ENCODE assay signal across 24 cellular contexts in genomic region chr1:161054232-161054631, GRCh38. TPM values are rescaled to one million over a fixed set of nuclear protein-coding genes. Genes with fewer than 3 reads are reported as not detected.
DNase-seq lines count a peak whose midpoint lies in the region; ATAC-seq, FAIRE-seq and TF ChIP-seq lines count a peak whose summit lies in the region.
"Had no signal": no experiment of that assay in that cellular context is flagged by ENCODE, and none has a peak within 500 bp of the region (broad histone marks: within the 10 kb centered on the region; RNA-seq: fewer than 3 reads in every experiment).

No MANE protein-coding gene starts in this region.

- WGBS in H1 (ENCODE audit: extremely low coverage in 1 of 2, insufficient coverage in 1 of 2, insufficient read length in 1 of 2, insufficient replicate concordance in 2 of 2, low coverage in 1 of 2, low lambda C conversion rate in 2 of 2, missing lambda C conversion rate in 1 of 2), 2 experiments: 87% methylated on average over 4 of the region's 4 CpGs; no CpG with 5 or more reads in 1 of the 2 experiments

- H2BK120ac ChIP-seq in H1 (replicated peaks; ENCODE audit: low read depth, low read length): no peak overlapping the region

- H4K91ac ChIP-seq in H1 (replicated peaks; ENCODE audit: insufficient read length, low read length): no peak overlapping the region

- H2BK12ac ChIP-seq in H1 (ENCODE audit: low read depth, low read length): no peak overlapping the region

- TF ChIP-seq CTCF in GM23338 (conservative IDR thresholded peaks at IDR 0.05; ENCODE audit: low read depth in 2 of 2) (no peak), H1 (IDR thresholded peaks at IDR 0.05; ENCODE audit: control extremely low read depth in 1 of 3, insufficient read depth in 1 of 3, low read depth in 1 of 3, low read length in 3 of 3) (no peak), neutrophil (IDR thresholded peaks at IDR 0.05) (no peak)

- TF ChIP-seq POLR2A in H1 (IDR thresholded peaks at IDR 0.05; ENCODE audit: control extremely low read depth in 1 of 2, low read depth in 2 of 2, low read length in 2 of 2): no peak

- FAIRE-seq in H1 (lab: Jason Lieb, UNC): no peak
- FAIRE-seq: G401.6, RCC 7860 had no signal

- H3K56ac ChIP-seq in H1 (replicated peaks; ENCODE audit: insufficient read length, low read depth, low read length): no peak overlapping the region

- H3K4ac ChIP-seq in H1 (replicated peaks; ENCODE audit: insufficient read length, low read depth, low read length): no peak overlapping the region

- peaks cover 0 to 1% of the 10 kb centered on the region in 2 donors for H3K27me3 Mint-ChIP-seq in CD8-positive, alpha-beta memory T cell
- peaks cover 18% of the 10 kb centered on the region for H3K27me3 Mint-ChIP-seq in GM23338 (ENCODE audit: insufficient read depth, low read depth, poor library complexity)

- H4K20me1 ChIP-seq in GM23338 (replicated peaks; ENCODE audit: insufficient read depth) (no peaks in the 10 kb centered on the region), H1 (replicated peaks in 1 of 2; ENCODE audit: control insufficient read depth in 1 of 2, insufficient read depth in 2 of 2, low read length in 2 of 2) (no peaks in the 10 kb centered on the region)

- no peak for TF ChIP-seq EP300 in H1 (IDR thresholded peaks at IDR 0.05; ENCODE audit: borderline replicate concordance in 1 of 2, low read depth in 2 of 2, low read length in 2 of 2)

- no peak overlapping the region for H2BK5ac ChIP-seq in H1 (ENCODE audit: low read depth, low read length)

- no peaks in the 10 kb centered on the region; the same call in 1 of the 2 replicates for H3K9me2 ChIP-seq in GM23338 (ENCODE audit: insufficient read depth)

- H3K18ac ChIP-seq in H1 (ENCODE audit: extremely low read depth, low read length): no peak overlapping the region

- in situ Hi-C loops in KBM-7 (cut with MboI; ENCODE audit: low pct_unique_long_range_greater_than_20kb, low sequenced_read_pairs): no loop called here

- CTCF ChIA-PET in CD8-positive, alpha-beta memory T cell (lab: Charles Lee): interaction anchor here (1.0 to 1.2 kb wide), 2 partner anchors 13 to 64 kb away, joined by 3 read pairs; no protein-coding TSS in a partner anchor
- CTCF ChIA-PET in H1 (lab: Charles Lee; ENCODE audit: partially characterized antibody): interaction anchor here (0.6 to 2.5 kb wide), 16 partner anchors 9 to 85 kb away, joined by 3 to 12 read pairs (median 4); partner anchors contain the start of genes ARHGAP30, KLHDC9 and USF1

- no peak overlapping the region for H2AK5ac ChIP-seq in H1 (ENCODE audit: low read depth, low read length)

- H4K5ac ChIP-seq in H1 (ENCODE audit: insufficient read length, low read depth, low read length): no peak overlapping the region

- peaks cover 77% of the 10 kb centered on the region for H3K36me3 ChIP-seq in CD8-positive, alpha-beta memory T cell (ENCODE audit: insufficient read depth, low read length)
- no peaks in the 10 kb centered on the region for H3K36me3 ChIP-seq in GM23338 (ENCODE audit: insufficient read depth)
- H3K36me3 ChIP-seq in H1 (ENCODE audit: control insufficient read depth in 2 of 4, insufficient read depth in 4 of 4, low read length in 3 of 4): no peaks in the 10 kb centered on the region
- H3K36me3 ChIP-seq in neutrophil: peaks cover 99% of the 10 kb centered on the region

- no peaks in the 10 kb centered on the region for H3K9me3 ChIP-seq in CD8-positive, alpha-beta memory T cell (ENCODE audit: low read length)
- H3K9me3 ChIP-seq in H1 (ENCODE audit: insufficient read depth in 2 of 2, low read depth in 1 of 2, low read length in 1 of 2) (no peaks in the 10 kb centered on the region), neutrophil (no peaks in the 10 kb centered on the region)

- no peak overlapping the region for H3K23ac ChIP-seq in H1 (ENCODE audit: insufficient read length)

- H3K79me2 ChIP-seq in GM23338 (replicated peaks; ENCODE audit: insufficient read depth) (no peaks in the 10 kb centered on the region), H1 (ENCODE audit: control insufficient read depth in 1 of 2, insufficient read depth in 2 of 2, low read length in 2 of 2) (no peaks in the 10 kb centered on the region)

- peak overlapping the region in 7 of 8 donors; percentile 14 to 70 (median 46) for H3K27ac Mint-ChIP-seq in CD8-positive, alpha-beta memory T cell
- H3K27ac Mint-ChIP-seq in GM23338: no peak overlapping the region
- H3K27ac Mint-ChIP-seq: H9 had no signal

- no peak overlapping the region for H2AFZ ChIP-seq in GM23338
- H2AFZ ChIP-seq in H1 (ENCODE audit: low read length): peak overlapping the region; percentile 45; the same call in 1 of the 2 replicates

- H3K14ac ChIP-seq in H1 (ENCODE audit: insufficient read length): no peak overlapping the region

- H3K9me3 Mint-ChIP-seq in CD8-positive, alpha-beta memory T cell: no peaks in the 10 kb centered on the region
- H3K9me3 Mint-ChIP-seq in GM23338: peaks cover 8% of the 10 kb centered on the region; the same call in 1 of the 3 replicates
- H3K9me3 Mint-ChIP-seq: H9 had no signal

- no peaks in the 10 kb centered on the region for H3F3A ChIP-seq in GM23338 (replicated peaks; ENCODE audit: low read depth)

- peaks cover 25 to 36% (median 27%) of the 10 kb centered on the region in 3 donors for H3K4me1 Mint-ChIP-seq in CD8-positive, alpha-beta memory T cell
- H3K4me1 Mint-ChIP-seq in GM23338: no peaks in the 10 kb centered on the region
- H3K4me1 Mint-ChIP-seq: H9 had no signal

- peak overlapping the region in 1 of 4 experiments; percentile 4; a peak in 1 of 7 replicates for H3K9ac ChIP-seq in H1 (replicated peaks in 1 of 4; ENCODE audit: extremely low read depth in 1 of 4, low read depth in 3 of 4, low read length in 3 of 4)

- H3K4me3 Mint-ChIP-seq in CD8-positive, alpha-beta memory T cell: no peak overlapping the region
- H3K4me3 Mint-ChIP-seq in GM23338: no peak overlapping the region
- H3K4me3 Mint-ChIP-seq: H9 had no signal

- H4K8ac ChIP-seq in H1 (ENCODE audit: extremely low read depth, insufficient read depth, low read length): peak overlapping the region; percentile 71; the same call in 1 of the 2 replicates

- no peak overlapping the region for H2BK20ac ChIP-seq in H1 (ENCODE audit: low read length)

- no peak overlapping the region for H3K4me2 ChIP-seq in GM23338
- H3K4me2 ChIP-seq in H1 (ENCODE audit: insufficient read depth in 1 of 2, low read depth in 2 of 2, low read length in 2 of 2): no peak overlapping the region

- peak; percentile 39 for ATAC-seq in GM23338
- ATAC-seq: Right ventricle myocardium inferior had no signal

- 0 out of 2 replicates have a peak overlapping the region, but pooled peaks have one; percentile 5 for H2BK15ac ChIP-seq in H1 (ENCODE audit: low read length)

- H3K79me1 ChIP-seq in H1 (ENCODE audit: low read depth, low read length): no peaks in the 10 kb centered on the region

- no peaks in the 10 kb centered on the region; the same call in 1 of the 2 replicates for H3K23me2 ChIP-seq in H1 (ENCODE audit: low read depth, low read length)

- TF ChIP-seq RAD21 in H1 (IDR thresholded peaks at IDR 0.05 in 1 of 2, conservative IDR thresholded peaks at IDR 0.05 in 1 of 2; ENCODE audit: low read depth in 2 of 2, low read length in 2 of 2): no peak

- H3K4me3 ChIP-seq in CD8-positive, alpha-beta memory T cell (ENCODE audit: low read length): no peak overlapping the region
- H3K4me3 ChIP-seq in GM23338 (no peak overlapping the region), H1 (ENCODE audit: extremely low read depth in 1 of 4, insufficient read depth in 2 of 4, low read depth in 3 of 4, low read length in 4 of 4) (no peak overlapping the region), neutrophil (ENCODE audit: low read depth in 1 of 2, low read length in 1 of 2) (no peak overlapping the region)

- POLR2A ChIA-PET in CD8-positive, alpha-beta memory T cell (lab: Charles Lee): interaction anchor here (1.0 kb wide), 2 partner anchors 7 to 9 kb away, joined by 3 to 7 read pairs; partner anchors contain the start of gene USF1
- POLR2A ChIA-PET in H1 (lab: Charles Lee; ENCODE audit: partially characterized antibody): interaction anchor here (1.0 to 2.9 kb wide), 2 partner anchors 9 to 34 kb away, joined by 3 to 21 read pairs; partner anchors contain the start of gene USF1

- peaks cover 18 to 82% (median 23%) of the 10 kb centered on the region in 3 donors for H3K36me3 Mint-ChIP-seq in CD8-positive, alpha-beta memory T cell
- H3K36me3 Mint-ChIP-seq in GM23338 (ENCODE audit: low read depth): no peaks in the 10 kb centered on the region

- H3K27ac ChIP-seq in CD8-positive, alpha-beta memory T cell (ENCODE audit: low read depth, low read length): no peak overlapping the region
- H3K27ac ChIP-seq in GM23338 (ENCODE audit: low read depth) (no peak overlapping the region), H1 (ENCODE audit: low read depth, low read length) (no peak overlapping the region), neutrophil (peak overlapping the region; percentile 39)
- H3K27ac ChIP-seq: C4-2B, HL-60 had no signal

- H3K27me3 ChIP-seq in CD8-positive, alpha-beta memory T cell (ENCODE audit: insufficient read depth, low read length, poor library complexity, severe bottlenecking): no peaks in the 10 kb centered on the region
- H3K27me3 ChIP-seq in GM23338 (ENCODE audit: insufficient read depth): no peaks in the 10 kb centered on the region
- H3K27me3 ChIP-seq in H1 (replicated peaks in 1 of 4; ENCODE audit: control insufficient read depth in 3 of 4, extremely low read depth in 1 of 4, insufficient read depth in 3 of 4, low read length in 3 of 4): no peaks in the 10 kb centered on the region
- H3K27me3 ChIP-seq in neutrophil: no peaks in the 10 kb centered on the region

- H3K4me1 ChIP-seq in CD8-positive, alpha-beta memory T cell (ENCODE audit: insufficient read depth, low read length): peaks cover 13% of the 10 kb centered on the region
- H3K4me1 ChIP-seq in GM23338 (ENCODE audit: insufficient read depth): no peaks in the 10 kb centered on the region
- H3K4me1 ChIP-seq in H1 (replicated peaks in 1 of 4; ENCODE audit: control insufficient read depth in 3 of 4, insufficient read depth in 4 of 4, low read length in 3 of 4): no peaks in the 10 kb centered on the region
- H3K4me1 ChIP-seq in neutrophil (ENCODE audit: control insufficient read depth in 1 of 2, insufficient read depth in 1 of 2, low read depth in 1 of 2, low read length in 1 of 2): peaks cover 0 to 6% of the 10 kb centered on the region in 2 experiments

- no peak for DNase-seq in CD8-positive, alpha-beta memory T cell
- DNase-seq in GM23338 (ENCODE audit: low spot score) (no peak), H1 (ENCODE audit: low read depth in 1 of 2, low spot score in 2 of 2) (no peak), NCI-H1105 treated with DMSO at 0.1 percent for 48 hours (lab: John Stamatoyannopoulos, UW) (no peak), KBM-7 (no peak)
- no peak for DNase-seq in effector CD8-positive, alpha-beta T cell (lab: John Stamatoyannopoulos, UW)
- DNase-seq: ACHN; DMS 273 treated with DMSO at 0.1 percent for 48 hours; DND-41; H9; IMR-90; Karpas-422; NCI-H1436; NCI-H2029; NCI-H446 treated with DMSO at 0.1 percent for 48 hours; NK-92 treated with Interleukin-12 subunit alpha and Interleukin-12 subunit beta, amount 100 ng/mL, for 24 hours had no signal

RNA-seq across cellular contexts. Expression of gene USF1, which starts 8.5 kb away (rescaled TPM):
- total RNA-seq in CD8-positive, alpha-beta memory T cell: 10 to 100 TPM; 63.3 to 67.7 TPM
- 6.7 TPM for polyA plus RNA-seq in CD8-positive, alpha-beta memory T cell
- 71.7 and 74.8 TPM in 2 replicates for total RNA-seq in GM23338 (2014; rRNA removed; shearing (Covaris generic))
- polyA plus RNA-seq in GM23338 (2016; fragmentation: Nextera tagmentation; extraction: Ambion mirVana) (23.6 and 23.8 TPM in 2 replicates), H1 (2011; rRNA removed) (45.7 and 50.3 TPM in 2 replicates)
- total RNA-seq in H1 (2021; fragmentation: NEBNext Ultra II Directional; extraction: Animal tissue kit (Norgen Biotek cat#: 25700)): 68.9 and 74.6 TPM in 2 replicates
- 44.0 TPM for polyA plus RNA-seq in H1 (2011; cell fraction: cytosol; rRNA removed)
- 137 TPM for polyA plus RNA-seq in H1 (2011; cell fraction: nucleus; rRNA removed)
- polyA plus RNA-seq in H1 (2012, experiment 1 of 2): 48.6 to 69.9 TPM (median 68.1 TPM) in 4 replicates
- 51.8 TPM for polyA plus RNA-seq in H1 (2012, experiment 2 of 2)
- polyA plus RNA-seq in H1 (2013, experiment 1 of 2): 31.1 TPM
- polyA plus RNA-seq in H1 (2013, experiment 2 of 2): 31.4 TPM
- 133 and 196 TPM in 2 replicates for polyA minus RNA-seq in H1 (2011; rRNA and poly(A)+ RNA removed)
- polyA minus RNA-seq in H1 (2011; cell fraction: cytosol; rRNA and poly(A)+ RNA removed): 47.3 TPM
- 38.2 TPM for polyA minus RNA-seq in H1 (2011; cell fraction: nucleus; rRNA and poly(A)+ RNA removed)

RNA-seq across cellular contexts. Expression of gene ARHGAP30, which starts 15.5 kb away (rescaled TPM):
- 100 to 1,000 TPM; 147 to 149 TPM for total RNA-seq in CD8-positive, alpha-beta memory T cell
- 213 TPM for polyA plus RNA-seq in CD8-positive, alpha-beta memory T cell
- 0.19 TPM in 1 of 2 replicates, not detected in the other for total RNA-seq in GM23338 (2014; rRNA removed; shearing (Covaris generic))
- polyA plus RNA-seq in GM23338 (2016; fragmentation: Nextera tagmentation; extraction: Ambion mirVana) (0.45 and 1.0 TPM in 2 replicates), H1 (2011; rRNA removed) (0.27 and 0.50 TPM in 2 replicates)
- total RNA-seq in H1 (2021; fragmentation: NEBNext Ultra II Directional; extraction: Animal tissue kit (Norgen Biotek cat#: 25700)): 0.39 and 0.40 TPM in 2 replicates
- polyA plus RNA-seq in H1 (2011; cell fraction: cytosol; rRNA removed): 0.66 TPM
- polyA plus RNA-seq in H1 (2011; cell fraction: nucleus; rRNA removed): 0.57 TPM
- 0.42 to 0.74 TPM (median 0.62 TPM) in 4 replicates for polyA plus RNA-seq in H1 (2012, experiment 1 of 2)
- polyA plus RNA-seq in H1 (2012, experiment 2 of 2): 0.13 TPM
- 0.08 TPM for polyA plus RNA-seq in H1 (2013, experiment 1 of 2)
- polyA plus RNA-seq in H1 (2013, experiment 2 of 2): 0.09 TPM
- polyA minus RNA-seq in H1 (2011; rRNA and poly(A)+ RNA removed): 0.44 and 0.49 TPM in 2 replicates
- not detected for polyA minus RNA-seq in H1 (2011; cell fraction: cytosol; rRNA and poly(A)+ RNA removed)
- polyA minus RNA-seq in H1 (2011; cell fraction: nucleus; rRNA and poly(A)+ RNA removed): 0.30 TPM
- total RNA-seq: IMR-90, SK-MEL-5 had no signal

RNA-seq across cellular contexts. Expression of gene TSTD1, which starts 15.5 kb away (rescaled TPM):
- total RNA-seq in CD8-positive, alpha-beta memory T cell: 10 to 100 TPM; 40.2 to 46.1 TPM
- polyA plus RNA-seq in CD8-positive, alpha-beta memory T cell: 288 TPM
- 94.9 and 102 TPM in 2 replicates for total RNA-seq in GM23338 (2014; rRNA removed; shearing (Covaris generic))
- polyA plus RNA-seq in GM23338 (2016; fragmentation: Nextera tagmentation; extraction: Ambion mirVana) (244 and 257 TPM in 2 replicates), H1 (2011; rRNA removed) (314 and 360 TPM in 2 replicates)
- total RNA-seq in H1 (2021; fragmentation: NEBNext Ultra II Directional; extraction: Animal tissue kit (Norgen Biotek cat#: 25700)): 60.4 and 60.9 TPM in 2 replicates
- 233 TPM for polyA plus RNA-seq in H1 (2011; cell fraction: cytosol; rRNA removed)
- 138 TPM for polyA plus RNA-seq in H1 (2011; cell fraction: nucleus; rRNA removed)
- polyA plus RNA-seq in H1 (2012, experiment 1 of 2): 57.6 to 120 TPM (median 104 TPM) in 4 replicates
- polyA plus RNA-seq in H1 (2012, experiment 2 of 2): 148 TPM
- polyA plus RNA-seq in H1 (2013, experiment 1 of 2): 135 TPM
- 134 TPM for polyA plus RNA-seq in H1 (2013, experiment 2 of 2)
- 8.8 and 15.5 TPM in 2 replicates for polyA minus RNA-seq in H1 (2011; rRNA and poly(A)+ RNA removed)
- polyA minus RNA-seq in H1 (2011; cell fraction: cytosol; rRNA and poly(A)+ RNA removed): 20.8 TPM
- 26.1 TPM for polyA minus RNA-seq in H1 (2011; cell fraction: nucleus; rRNA and poly(A)+ RNA removed)
- total RNA-seq: HT1080, IMR-90 had no signal

RNA-seq across cellular contexts. Expression of gene F11R, which starts 33.3 kb away (rescaled TPM):
- total RNA-seq in CD8-positive, alpha-beta memory T cell: 10 to 100 TPM; 11.6 to 14.1 TPM
- polyA plus RNA-seq in CD8-positive, alpha-beta memory T cell: 18.3 TPM
- total RNA-seq in GM23338 (2014; rRNA removed; shearing (Covaris generic)): 169 and 194 TPM in 2 replicates
- polyA plus RNA-seq in GM23338 (2016; fragmentation: Nextera tagmentation; extraction: Ambion mirVana): 51.0 and 51.8 TPM in 2 replicates
- 143 and 159 TPM in 2 replicates for total RNA-seq in H1 (2021; fragmentation: NEBNext Ultra II Directional; extraction: Animal tissue kit (Norgen Biotek cat#: 25700))
- polyA plus RNA-seq in H1 (2011; rRNA removed): 170 and 200 TPM in 2 replicates
- polyA plus RNA-seq in H1 (2011; cell fraction: cytosol; rRNA removed): 209 TPM
- 263 TPM for polyA plus RNA-seq in H1 (2011; cell fraction: nucleus; rRNA removed)
- polyA plus RNA-seq in H1 (2012, experiment 1 of 2): 95.6 to 141 TPM (median 108 TPM) in 4 replicates
- polyA plus RNA-seq in H1 (2012, experiment 2 of 2): 73.5 TPM
- polyA plus RNA-seq in H1 (2013, experiment 1 of 2): 109 TPM
- polyA plus RNA-seq in H1 (2013, experiment 2 of 2): 126 TPM
- polyA minus RNA-seq in H1 (2011; rRNA and poly(A)+ RNA removed): 478 and 502 TPM in 2 replicates
- polyA minus RNA-seq in H1 (2011; cell fraction: cytosol; rRNA and poly(A)+ RNA removed): 112 TPM
- polyA minus RNA-seq in H1 (2011; cell fraction: nucleus; rRNA and poly(A)+ RNA removed): 133 TPM

RNA-seq across cellular contexts. Expression of gene NECTIN4, which starts 35.1 kb away (rescaled TPM):
- total RNA-seq in CD8-positive, alpha-beta memory T cell: under 1 TPM; 0.09 TPM
- not detected for polyA plus RNA-seq in CD8-positive, alpha-beta memory T cell
- not detected in 2 replicates for total RNA-seq in GM23338 (2014; rRNA removed; shearing (Covaris generic))
- polyA plus RNA-seq in GM23338 (2016; fragmentation: Nextera tagmentation; extraction: Ambion mirVana) (0.16 and 0.42 TPM in 2 replicates), H1 (2011; rRNA removed) (0.71 and 0.86 TPM in 2 replicates)
- total RNA-seq in H1 (2021; fragmentation: NEBNext Ultra II Directional; extraction: Animal tissue kit (Norgen Biotek cat#: 25700)): 0.19 and 0.29 TPM in 2 replicates
- polyA plus RNA-seq in H1 (2011; cell fraction: cytosol; rRNA removed): 1.4 TPM
- polyA plus RNA-seq in H1 (2011; cell fraction: nucleus; rRNA removed): 0.16 TPM
- 0.69 to 0.89 TPM (median 0.76 TPM) in 4 replicates for polyA plus RNA-seq in H1 (2012, experiment 1 of 2)
- 0.31 TPM for polyA plus RNA-seq in H1 (2012, experiment 2 of 2)
- 0.18 TPM for polyA plus RNA-seq in H1 (2013, experiment 1 of 2)
- 0.11 TPM for polyA plus RNA-seq in H1 (2013, experiment 2 of 2)
- 0.95 and 1.2 TPM in 2 replicates for polyA minus RNA-seq in H1 (2011; rRNA and poly(A)+ RNA removed)
- not detected for polyA minus RNA-seq in H1 (2011; cell fraction: cytosol; rRNA and poly(A)+ RNA removed)
- 0.80 TPM for polyA minus RNA-seq in H1 (2011; cell fraction: nucleus; rRNA and poly(A)+ RNA removed)
- total RNA-seq: Right ventricle myocardium inferior had no signal

Comparison
In these comparisons a context has a peak if more than half of its experiments do, and no peak if none do; other contexts are left out.
1. RNA of gene ARHGAP30, which starts 15.5 kb away (total RNA-seq): 147 to 149 TPM in CD8-positive, alpha-beta memory T cell; 0.39 to 0.40 TPM in H1 and 0.19 TPM in GM23338; every median in the first group is over 100 times any median in the second.